8 cellular contexts compared by ENCODE assay signal in genomic region chr13:27621116-27621365, GRCh38. TPM values are rescaled to one million over a fixed set of nuclear protein-coding genes. Genes with fewer than 3 reads are reported as not detected.
DNase-seq lines count a peak whose midpoint lies in the region; ATAC-seq and TF ChIP-seq lines count a peak whose summit lies in the region.

No MANE protein-coding gene starts in this region.

- under 1% methylated on average over 8 of the region's 8 CpGs for WGBS in right cardiac atrium
- WGBS in spleen, 5 donors = 0 to 1% (median 1%) methylated on average over 8 of the region's 8 CpGs

- H3K27me3 ChIP-seq in right cardiac atrium (ENCODE audit: control insufficient read depth, insufficient read depth) (no peaks in the 10 kb centered on the region), spleen (replicated peaks in 1 of 7) (no peaks in the 10 kb centered on the region)

- no peaks in the 10 kb centered on the region for H3K9me3 ChIP-seq in right cardiac atrium (ENCODE audit: control insufficient read depth, low read length)
- no peaks in the 10 kb centered on the region for H3K9me3 ChIP-seq in spleen

- TF ChIP-seq CTCF in WI38 (IDR thresholded peaks at IDR 0.05; ENCODE audit: low read depth, low read length) (no peak), spleen (IDR thresholded peaks at IDR 0.05 in 8 of 11, conservative IDR thresholded peaks at IDR 0.05 in 3 of 11) (no peak)

- no peak for TF ChIP-seq POLR2A in spleen (IDR thresholded peaks at IDR 0.05)

- H3K4me1 ChIP-seq in right cardiac atrium (ENCODE audit: control insufficient read depth, insufficient read depth, low read length) = peaks cover 9% of the 10 kb centered on the region
- peaks cover 18 to 75% (median 49%) of the 10 kb centered on the region in 6 donors for H3K4me1 ChIP-seq in spleen

- DNase-seq in activated T-cell treated with anti-CD3 and anti-CD28 coated beads for 24 hours (ENCODE audit: low read depth) (peak; percentile 7), activated T-cell treated with anti-CD3 and anti-CD28 coated beads for 4 hours (no peak), right cardiac atrium (no peak), spleen (no peak), cortex of kidney (lab: John Stamatoyannopoulos, UW) (no peak)
- DNase-seq in stimulated activated CD4-positive, alpha-beta T cell treated with anti-CD3 and anti-CD28 coated beads, Interleukin-1b, Interleukin-23, amount 100 ng/mL, for 48 hours = no peak

- H3K27ac ChIP-seq in right cardiac atrium (ENCODE audit: low read length) (peak overlapping the region; percentile 99), spleen (peak overlapping the region; percentile 91 to 98 (median 96))

- intact Hi-C loops in right cardiac atrium (cut with DNase I) (no loop called here), spleen (cut with DNase I; ENCODE audit: low total_unique reads) (loop anchor here (10.0 kb wide), 1 partner anchor 166 kb away; the partner anchor contains the start of gene MTIF3)

- ATAC-seq in right cardiac atrium (no peak), GM21360 (IDR thresholded peaks at IDR 0.05; ENCODE audit: unreplicated experiment) (no peak)

- peaks cover 0 to 15% (median 4%) of the 10 kb centered on the region in 6 donors for H3K36me3 ChIP-seq in spleen

- H3K4me3 ChIP-seq in WI38 (ENCODE audit: low read depth, low read length) = peak overlapping the region; percentile 93
- H3K4me3 ChIP-seq in right cardiac atrium (ENCODE audit: low read length) = peak overlapping the region; percentile 53
- peak overlapping the region; percentile 81 to 98 (median 91) for H3K4me3 ChIP-seq in spleen

RNA-seq across cellular contexts. Expression of gene POLR1D, which starts 0.7 kb away (rescaled TPM):
- total RNA-seq in right cardiac atrium (10 to 100 TPM; 58.2 to 92.3 (median 82.5) TPM), spleen (100 to 1,000 TPM in 3 of 7 donors, 10 to 100 TPM in 4; 64.2 to 115 (median 94.2) TPM)
- polyA plus RNA-seq in right cardiac atrium (72.6 TPM), spleen (100 to 1,000 TPM; 103 to 134 (median 117) TPM)

RNA-seq across cellular contexts. Expression of gene LNX2, which starts 0.7 kb away (rescaled TPM):
- total RNA-seq in right cardiac atrium (10 to 100 TPM in 3 of 4 donors, 1 to 10 TPM in 1; 9.1 to 15.3 (median 10.8) TPM), spleen (1 to 10 TPM; 6.5 to 8.8 (median 6.8) TPM)
- polyA plus RNA-seq in right cardiac atrium (4.5 TPM), spleen (1 to 10 TPM; 1.8 to 3.0 (median 2.7) TPM)
